In the genomic region with DNA sequence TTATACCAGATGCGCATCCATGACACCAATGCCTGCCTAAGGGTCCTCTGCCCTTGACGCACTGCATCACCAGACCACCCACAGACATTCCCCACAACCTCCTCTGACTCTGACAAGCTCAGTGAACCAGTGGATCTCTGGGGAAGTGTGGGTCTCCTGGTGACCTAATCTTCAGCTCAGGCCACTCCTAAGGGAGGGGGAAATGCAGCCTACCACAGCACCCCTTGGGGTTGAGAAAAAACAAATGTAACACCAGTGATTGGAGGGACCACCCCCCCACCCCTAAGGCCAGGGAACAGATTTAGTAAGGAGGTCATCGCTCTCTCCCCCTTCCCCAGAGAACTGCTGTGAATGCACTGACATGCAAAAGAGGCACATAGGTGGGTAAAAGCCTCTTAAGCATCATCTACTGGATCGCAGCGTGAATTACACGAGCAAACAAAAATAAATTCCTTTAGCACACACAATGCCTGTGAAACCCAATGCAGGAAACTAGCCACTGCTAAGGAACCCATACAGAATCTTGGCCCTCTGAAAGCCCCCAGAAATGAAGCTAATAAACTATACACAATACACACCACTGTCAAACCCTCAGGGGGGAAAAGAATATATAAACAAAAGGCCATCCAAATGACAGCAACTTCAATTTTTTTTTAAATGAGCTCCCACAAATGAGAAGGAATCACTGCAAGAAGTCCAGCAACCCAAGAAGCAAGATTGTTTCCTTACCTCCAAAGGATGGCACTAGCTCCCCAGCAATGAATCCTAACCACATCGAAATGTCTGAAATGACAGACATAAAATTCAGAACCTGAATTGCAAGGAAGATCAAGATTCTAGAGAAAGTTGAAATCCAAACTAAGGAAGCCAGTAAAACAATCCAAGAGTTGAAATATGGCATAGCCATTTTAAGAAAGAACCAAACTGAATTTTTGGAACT, we compare ENCODE assay signal across 13 cellular contexts.
DNase-seq lines count a peak whose midpoint lies in the region; ATAC-seq and TF ChIP-seq lines count a peak whose summit lies in the region.
"Had no signal": no experiment of that assay in that cellular context is flagged by ENCODE, and none has a peak within 500 bp of the region (broad histone marks: within the 10 kb centered on the region; RNA-seq: fewer than 3 reads in every experiment).

No MANE protein-coding gene starts in this region.

- CTCF ChIA-PET in PC-3 (lab: Charles Lee) = interaction anchor here (0.6 to 0.7 kb wide), 3 partner anchors 66 to 587 kb away, joined by 3 to 12 read pairs (median 3); no protein-coding TSS in a partner anchor

- no peaks in the 10 kb centered on the region for H4K20me1 ChIP-seq in PC-3 (ENCODE audit: low read length)

- peak overlapping the region; percentile 17 to 66 for H3K27ac Mint-ChIP-seq in natural killer cell treated with Interleukin-12 subunit alpha and Interleukin-12 subunit beta and Interleukin-15 and Interleukin-18, amount 100 ng/mL, for 72 hours
- peak overlapping the region in 1 of 2 donors; percentile 12 for H3K27ac Mint-ChIP-seq in natural killer cell
- H3K27ac Mint-ChIP-seq in endothelial cell (ENCODE audit: unreplicated experiment) = no peak overlapping the region
- H3K27ac Mint-ChIP-seq: dendritic cell treated with granulocyte-macrophage colony-stimulating factor and Interleukin-4, amounts not matched to agents 40 ng/mL and 50 ng/mL, for 4 days; type B pancreatic cell had no signal

- peaks cover 0 to 3% of the 10 kb centered on the region in 2 donors for H3K27me3 Mint-ChIP-seq in natural killer cell treated with Interleukin-12 subunit alpha and Interleukin-12 subunit beta and Interleukin-15 and Interleukin-18, amount 100 ng/mL, for 72 hours
- H3K27me3 Mint-ChIP-seq in natural killer cell (ENCODE audit: low read depth in 2 of 2) = peaks cover 5 to 7% of the 10 kb centered on the region in 2 donors
- H3K27me3 Mint-ChIP-seq in endothelial cell (ENCODE audit: unreplicated experiment) = no peaks in the 10 kb centered on the region
- H3K27me3 Mint-ChIP-seq: dendritic cell treated with granulocyte-macrophage colony-stimulating factor and Interleukin-4, amounts not matched to agents 40 ng/mL and 50 ng/mL, for 4 days; type B pancreatic cell had no signal

- H3F3A ChIP-seq in PC-3 (ENCODE audit: low read length, unreplicated experiment) = no peaks in the 10 kb centered on the region

- H3K27ac ChIP-seq in PC-3 (ENCODE audit: low read length) = peak overlapping the region; percentile 32

- H3K9me2 ChIP-seq in PC-3 (replicated peaks; ENCODE audit: low read length) = no peaks in the 10 kb centered on the region

- peaks cover 5% of the 10 kb centered on the region for H3K36me3 ChIP-seq in PC-3 (ENCODE audit: low read depth, low read length)

- DNase-seq in natural killer cell treated with Interleukin-12 subunit alpha and Interleukin-12 subunit beta and Interleukin-15 and Interleukin-18, amount 100 ng/mL, for 72 hours (ENCODE audit: low spot score) = no peak
- DNase-seq in natural killer cell (no peak), PC-3 (peak; percentile 55), fibroblast of gingiva (ENCODE audit: low read depth) (peak; percentile 21), endothelial cell (ENCODE audit: low spot score) (no peak), SW480 (ENCODE audit: low spot score) (no peak), putamen (ENCODE audit: low spot score) (no peak)
- DNase-seq: KG1, NCI-H345 had no signal

- H3K4me3 Mint-ChIP-seq in natural killer cell treated with Interleukin-12 subunit alpha and Interleukin-12 subunit beta and Interleukin-15 and Interleukin-18, amount 100 ng/mL, for 72 hours = no peak overlapping the region
- no peak overlapping the region for H3K4me3 Mint-ChIP-seq in natural killer cell
- H3K4me3 Mint-ChIP-seq in endothelial cell (ENCODE audit: unreplicated experiment) = no peak overlapping the region
- H3K4me3 Mint-ChIP-seq: dendritic cell treated with granulocyte-macrophage colony-stimulating factor and Interleukin-4, amounts not matched to agents 40 ng/mL and 50 ng/mL, for 4 days; type B pancreatic cell had no signal

- no peak for ATAC-seq in natural killer cell treated with Interleukin-12 subunit alpha and Interleukin-12 subunit beta and Interleukin-15 and Interleukin-18, amount 100 ng/mL, for 72 hours
- ATAC-seq in natural killer cell (no peak), PC-3 (peak; percentile 66), GM19467 (IDR thresholded peaks at IDR 0.05; ENCODE audit: unreplicated experiment) (no peak)
- ATAC-seq: Right ventricle myocardium inferior had no signal

- H3K9me3 ChIP-seq in PC-3 (ENCODE audit: low read length) = 0 out of 2 replicates have a peak, but pooled peaks cover 5% of the 10 kb centered on the region

- POLR2A ChIA-PET in PC-3 (lab: Charles Lee; ENCODE audit: unreplicated experiment) = interaction anchor here (0.5 kb wide), 1 partner anchor 1079 kb away, joined by 4 read pairs; no protein-coding TSS in a partner anchor

- peak overlapping the region; percentile 26 for H3K4me2 ChIP-seq in PC-3 (ENCODE audit: low read length)

- TF ChIP-seq CTCF in natural killer cell (IDR thresholded peaks at IDR 0.05) (no peak), PC-3 (conservative IDR thresholded peaks at IDR 0.05; ENCODE audit: low read depth, low read length) (peak; percentile 46; the same call in 1 of the 2 replicates), endothelial cell (IDR thresholded peaks at IDR 0.05; ENCODE audit: unreplicated experiment) (no peak)

- no peak overlapping the region for H2AFZ ChIP-seq in PC-3 (ENCODE audit: low read length)

- no TSS peak for BruUV-seq in PC-3 (replicated peaks; lab: Mats Ljungman, UMichigan)

- H3K79me2 ChIP-seq in PC-3 (ENCODE audit: low read length) = no peaks in the 10 kb centered on the region

- no peaks in the 10 kb centered on the region for H3K27me3 ChIP-seq in PC-3 (ENCODE audit: low read length)

- H3K4me1 Mint-ChIP-seq in natural killer cell treated with Interleukin-12 subunit alpha and Interleukin-12 subunit beta and Interleukin-15 and Interleukin-18, amount 100 ng/mL, for 72 hours (ENCODE audit: low read depth in 2 of 2) = peaks cover 16 to 17% of the 10 kb centered on the region in 2 donors
- H3K4me1 Mint-ChIP-seq in natural killer cell (peaks cover 0 to 4% of the 10 kb centered on the region in 2 donors), endothelial cell (ENCODE audit: unreplicated experiment) (no peaks in the 10 kb centered on the region)

- H3K36me3 Mint-ChIP-seq in natural killer cell treated with Interleukin-12 subunit alpha and Interleukin-12 subunit beta and Interleukin-15 and Interleukin-18, amount 100 ng/mL, for 72 hours = peaks cover 20% of the 10 kb centered on the region
- H3K36me3 Mint-ChIP-seq in natural killer cell (no peaks in the 10 kb centered on the region), endothelial cell (ENCODE audit: low read depth, unreplicated experiment) (no peaks in the 10 kb centered on the region)
- H3K36me3 Mint-ChIP-seq: type B pancreatic cell had no signal

- no peak overlapping the region for H3K4me3 ChIP-seq in PC-3 (ENCODE audit: low read length)

- peaks cover 9% of the 10 kb centered on the region for H3K9me3 Mint-ChIP-seq in natural killer cell treated with Interleukin-12 subunit alpha and Interleukin-12 subunit beta and Interleukin-15 and Interleukin-18, amount 100 ng/mL, for 72 hours
- H3K9me3 Mint-ChIP-seq in natural killer cell (peaks cover 0 to 4% of the 10 kb centered on the region in 2 donors), endothelial cell (ENCODE audit: unreplicated experiment) (peaks cover 5% of the 10 kb centered on the region)

- intact Hi-C loops in natural killer cell (cut with micrococcal nuclease) (loop anchor here (1.0 kb wide), 2 partner anchors 522 to 570 kb away; no protein-coding TSS in a partner anchor), PC-3 (cut with micrococcal nuclease) (loop anchor here (1.0 to 5.0 kb wide), 3 partner anchors 451 to 571 kb away; no protein-coding TSS in a partner anchor)

- peaks cover 17% of the 10 kb centered on the region for H3K4me1 ChIP-seq in PC-3 (ENCODE audit: insufficient read depth, low read length)

- no peak overlapping the region for H3K9ac ChIP-seq in PC-3 (ENCODE audit: low read length)

Comparison
In these comparisons a context has a peak if more than half of its experiments do, and no peak if none do; other contexts are left out.
1. DNase-seq: peak in PC-3 (single experiment) and fibroblast of gingiva (single experiment); none in natural killer cell treated with Interleukin-12 subunit alpha and Interleukin-12 subunit beta and Interleukin-15 and Interleukin-18, amount 100 ng/mL, for 72 hours (single experiment), natural killer cell (single experiment), endothelial cell (single experiment), SW480 (single experiment) and putamen (single experiment).